In genomic region chr7:125256446-125256845, GRCh38 we compare ENCODE assay signal across 26 cellular contexts.
DNase-seq lines count a peak whose midpoint lies in the region; ATAC-seq, FAIRE-seq and TF ChIP-seq lines count a peak whose summit lies in the region.
"Had no signal": no experiment of that assay in that cellular context is flagged by ENCODE, and none has a peak within 500 bp of the region (broad histone marks: within the 10 kb centered on the region; RNA-seq: fewer than 3 reads in every experiment).

No MANE protein-coding gene starts in this region.

- peak; percentile 17 for FAIRE-seq in islet of Langerhans (lab: Jason Lieb, UNC)
- FAIRE-seq: colon, H1 had no signal

- 78% methylated on average over 2 of the region's 2 CpGs for WGBS in mammary epithelial cell (ENCODE audit: low coverage, missing lambda C conversion rate)
- WGBS in smooth muscle cell (ENCODE audit: low lambda C conversion rate), result 32% methylated on average over 2 of the region's 2 CpGs
- WGBS in transverse colon (ENCODE audit: low coverage in 1 of 2), 2 donors, result 40 to 46% methylated on average over 2 of the region's 2 CpGs

- ATAC-seq in WTC11, result no peak
- ATAC-seq in stimulated activated memory B cell treated with anti-CD40 and anti-IgM and Interleukin-4, amounts not matched to agents 10 μg/mL and 1 μg/mL and 100 μg/mL, for 72 hours, result no peak
- no peak for ATAC-seq in activated CD8-positive, alpha-beta T cell treated with anti-CD3 and anti-CD28 coated beads for 36 hours
- ATAC-seq: heart right ventricle; naive thymus-derived CD8-positive, alpha-beta T cell; stimulated activated naive CD8-positive, alpha-beta T cell treated with anti-CD3 and anti-CD28 coated beads, Interleukin-15, amount 100 ng/mL, for 72 hours had no signal

- POLR2A ChIA-PET in WTC11 (lab: Charles Lee), result no interaction called here
- POLR2A ChIA-PET in activated CD8-positive, alpha-beta T cell treated with anti-CD3 and anti-CD28 coated beads for 36 hours (lab: Charles Lee), result no interaction called here

- peaks cover 15% of the 10 kb centered on the region for H3K4me1 ChIP-seq in mammary epithelial cell (ENCODE audit: insufficient read depth, low read length)
- H3K4me1 ChIP-seq in breast epithelium, result no peaks in the 10 kb centered on the region
- H3K4me1 ChIP-seq in smooth muscle cell (ENCODE audit: low read depth), result peaks cover 18% of the 10 kb centered on the region
- H3K4me1 ChIP-seq in transverse colon, result no peaks in the 10 kb centered on the region
- H3K4me1 ChIP-seq: heart right ventricle had no signal

- TF ChIP-seq POLR2A in breast epithelium (IDR thresholded peaks at IDR 0.05) (no peak), transverse colon (IDR thresholded peaks at IDR 0.05) (no peak)

- intact Hi-C loops in mammary epithelial cell (cut with micrococcal nuclease), result no loop called here
- intact Hi-C loops in breast epithelium (cut with DNase I; ENCODE audit: low total_unique reads), result no loop called here
- intact Hi-C loops in transverse colon (cut with DNase I; ENCODE audit: low total_unique reads), result no loop called here
- intact Hi-C loops in activated CD8-positive, alpha-beta T cell treated with anti-CD3 and anti-CD28 coated beads for 36 hours (cut with micrococcal nuclease), result no loop called here

- dilution Hi-C loops in mammary epithelial cell (cut with HindIII; ENCODE audit: low sequenced_read_pairs), result no loop called here

- H3K4me1 Mint-ChIP-seq in WTC11, result peaks cover 84% of the 10 kb centered on the region
- no peaks in the 10 kb centered on the region for H3K4me1 Mint-ChIP-seq in stimulated activated memory B cell treated with anti-CD40 and anti-IgM and Interleukin-4, amounts not matched to agents 10 μg/mL and 1 μg/mL and 100 μg/mL, for 72 hours
- no peaks in the 10 kb centered on the region for H3K4me1 Mint-ChIP-seq in activated CD8-positive, alpha-beta T cell treated with anti-CD3 and anti-CD28 coated beads for 36 hours (ENCODE audit: low read depth)
- H3K4me1 Mint-ChIP-seq: activated naive CD4-positive, alpha-beta T cell treated with anti-CD3 and anti-CD28 coated beads, Interleukin-2, amount 10 ng/mL, durations not matched to agents 7 days and 5 days; naive thymus-derived CD8-positive, alpha-beta T cell; stimulated activated naive CD8-positive, alpha-beta T cell treated with anti-CD3 and anti-CD28 coated beads, Interleukin-15, amount 100 ng/mL, for 72 hours had no signal

- no peak overlapping the region for H3K4me3 ChIP-seq in mammary epithelial cell (replicated peaks in 1 of 3; ENCODE audit: insufficient read depth in 1 of 3, low read depth in 2 of 3, low read length in 3 of 3)
- no peak overlapping the region for H3K4me3 ChIP-seq in breast epithelium
- no peak overlapping the region for H3K4me3 ChIP-seq in smooth muscle cell
- no peak overlapping the region for H3K4me3 ChIP-seq in transverse colon
- H3K4me3 ChIP-seq: heart right ventricle, skin epidermis had no signal

- no peaks in the 10 kb centered on the region for H3K79me2 ChIP-seq in mammary epithelial cell (ENCODE audit: insufficient read depth, low read length)
- no peaks in the 10 kb centered on the region for H3K79me2 ChIP-seq in smooth muscle cell (ENCODE audit: low read depth)

- no peaks in the 10 kb centered on the region for H3F3A ChIP-seq in smooth muscle cell (ENCODE audit: low read depth)

- no peak overlapping the region for H3K9ac ChIP-seq in mammary epithelial cell (ENCODE audit: insufficient read depth, low read length)
- H3K9ac ChIP-seq in smooth muscle cell (ENCODE audit: low read depth), result no peak overlapping the region

- H3K4me3 Mint-ChIP-seq in WTC11, result peak overlapping the region; percentile 42
- no peak overlapping the region for H3K4me3 Mint-ChIP-seq in stimulated activated memory B cell treated with anti-CD40 and anti-IgM and Interleukin-4, amounts not matched to agents 10 μg/mL and 1 μg/mL and 100 μg/mL, for 72 hours
- no peak overlapping the region for H3K4me3 Mint-ChIP-seq in activated CD8-positive, alpha-beta T cell treated with anti-CD3 and anti-CD28 coated beads for 36 hours
- H3K4me3 Mint-ChIP-seq: activated naive CD4-positive, alpha-beta T cell treated with anti-CD3 and anti-CD28 coated beads, Interleukin-2, amount 10 ng/mL, durations not matched to agents 7 days and 5 days; CD4-positive, alpha-beta T cell; naive thymus-derived CD8-positive, alpha-beta T cell; stimulated activated naive CD8-positive, alpha-beta T cell treated with anti-CD3 and anti-CD28 coated beads, Interleukin-15, amount 100 ng/mL, for 72 hours had no signal

- H3K27ac ChIP-seq in mammary epithelial cell (ENCODE audit: insufficient read depth, low read depth, low read length), result no peak overlapping the region
- no peak overlapping the region for H3K27ac ChIP-seq in breast epithelium
- H3K27ac ChIP-seq in smooth muscle cell (ENCODE audit: low read depth), result no peak overlapping the region
- H3K27ac ChIP-seq in transverse colon, result no peak overlapping the region
- H3K27ac ChIP-seq: heart right ventricle, skin epidermis had no signal

- H3K36me3 Mint-ChIP-seq in WTC11, result peaks cover 42% of the 10 kb centered on the region
- no peaks in the 10 kb centered on the region for H3K36me3 Mint-ChIP-seq in stimulated activated memory B cell treated with anti-CD40 and anti-IgM and Interleukin-4, amounts not matched to agents 10 μg/mL and 1 μg/mL and 100 μg/mL, for 72 hours
- H3K36me3 Mint-ChIP-seq in activated CD8-positive, alpha-beta T cell treated with anti-CD3 and anti-CD28 coated beads for 36 hours (ENCODE audit: low read depth), result no peaks in the 10 kb centered on the region
- H3K36me3 Mint-ChIP-seq: activated naive CD4-positive, alpha-beta T cell treated with anti-CD3 and anti-CD28 coated beads, Interleukin-2, amount 10 ng/mL, durations not matched to agents 7 days and 5 days; naive thymus-derived CD8-positive, alpha-beta T cell had no signal

- DNase-seq in mammary epithelial cell (peak; percentile 9), breast epithelium (ENCODE audit: low spot score in 2 of 2) (no peak), WTC11 (ENCODE audit: low spot score) (no peak), smooth muscle cell (lab: John Stamatoyannopoulos, UW; ENCODE audit: unreplicated experiment) (no peak), transverse colon (no peak)
- DNase-seq in activated CD8-positive, alpha-beta T cell treated with anti-CD3 and anti-CD28 coated beads for 36 hours, result no peak
- DNase-seq: activated CD4-positive, alpha-beta T cell treated with anti-CD3 and anti-CD28 coated beads, Interleukin-2, amount 50 U/mL, for 1 hour; activated CD8-positive, alpha-beta memory T cell treated with anti-CD3 and anti-CD28 coated beads, Interleukin-2, amount 50 U/mL, for 4 hours; activated naive CD4-positive, alpha-beta T cell treated with anti-CD3 and anti-CD28 coated beads, Interleukin-2, amount 10 ng/mL, durations not matched to agents 7 days and 5 days; AML-193; CD4-positive, alpha-beta T cell; effector CD8-positive, alpha-beta T cell; heart right ventricle; midbrain; naive thymus-derived CD8-positive, alpha-beta T cell; NCI-H1417; NCI-H2029 treated with DMSO at 0.1 percent for 48 hours; NCI-H226; NCI-H82; nucleus accumbens; stimulated activated naive CD8-positive, alpha-beta T cell treated with anti-CD3 and anti-CD28 coated beads, Interleukin-15, amount 100 ng/mL, for 72 hours had no signal

- H3K9me3 ChIP-seq in mammary epithelial cell (replicated peaks; ENCODE audit: insufficient read depth, low read length) (no peaks in the 10 kb centered on the region), breast epithelium (no peaks in the 10 kb centered on the region), smooth muscle cell (replicated peaks; ENCODE audit: low read depth) (no peaks in the 10 kb centered on the region), transverse colon (no peaks in the 10 kb centered on the region)
- H3K9me3 ChIP-seq: heart right ventricle had no signal

- H3K27ac Mint-ChIP-seq in WTC11, result no peak overlapping the region; the same call in 1 of the 2 replicates
- no peak overlapping the region for H3K27ac Mint-ChIP-seq in stimulated activated memory B cell treated with anti-CD40 and anti-IgM and Interleukin-4, amounts not matched to agents 10 μg/mL and 1 μg/mL and 100 μg/mL, for 72 hours
- H3K27ac Mint-ChIP-seq in activated CD8-positive, alpha-beta T cell treated with anti-CD3 and anti-CD28 coated beads for 36 hours, result no peak overlapping the region
- H3K27ac Mint-ChIP-seq: activated naive CD4-positive, alpha-beta T cell treated with anti-CD3 and anti-CD28 coated beads, Interleukin-2, amount 10 ng/mL, durations not matched to agents 7 days and 5 days; CD4-positive, alpha-beta T cell; naive thymus-derived CD8-positive, alpha-beta T cell had no signal

- no TSS peak for BruUV-seq in mammary epithelial cell (replicated peaks; lab: Mats Ljungman, UMichigan)

- CTCF ChIA-PET in mammary epithelial cell (lab: Charles Lee; ENCODE audit: low non-redundant PET), result no interaction called here
- CTCF ChIA-PET in WTC11 (lab: Charles Lee), result interaction anchor here (1.0 kb wide), 1 partner anchor 60 kb away, joined by 4 read pairs; no protein-coding TSS in a partner anchor
- CTCF ChIA-PET in activated CD8-positive, alpha-beta T cell treated with anti-CD3 and anti-CD28 coated beads for 36 hours (lab: Charles Lee), result no interaction called here

- no peak overlapping the region for H2AFZ ChIP-seq in mammary epithelial cell (ENCODE audit: low read depth, low read length)
- H2AFZ ChIP-seq in smooth muscle cell (ENCODE audit: low read depth), result peak overlapping the region; percentile 26

- H3K4me2 ChIP-seq in mammary epithelial cell (ENCODE audit: insufficient read depth, low read depth, low read length) (no peak overlapping the region), smooth muscle cell (no peak overlapping the region)

- H4K20me1 ChIP-seq in mammary epithelial cell (ENCODE audit: insufficient read depth, low read length) (no peaks in the 10 kb centered on the region), smooth muscle cell (ENCODE audit: low read depth) (no peaks in the 10 kb centered on the region)

- TF ChIP-seq CTCF in mammary epithelial cell (conservative IDR thresholded peaks at IDR 0.05 in 1 of 2, IDR thresholded peaks at IDR 0.05 in 1 of 2; ENCODE audit: extremely low read depth in 1 of 2, insufficient read depth in 1 of 2, low read depth in 1 of 2, low read length in 2 of 2) (no peak), breast epithelium (IDR thresholded peaks at IDR 0.05) (no peak), WTC11 (IDR thresholded peaks at IDR 0.05) (no peak), smooth muscle cell (IDR thresholded peaks at IDR 0.05; ENCODE audit: borderline replicate concordance, insufficient read depth, poor library complexity, severe bottlenecking) (no peak), transverse colon (IDR thresholded peaks at IDR 0.05) (no peak)
- no peak for TF ChIP-seq CTCF in activated CD8-positive, alpha-beta T cell treated with anti-CD3 and anti-CD28 coated beads for 36 hours (IDR thresholded peaks at IDR 0.05)

- no peaks in the 10 kb centered on the region for H3K27me3 Mint-ChIP-seq in WTC11 (ENCODE audit: low read depth)
- H3K27me3 Mint-ChIP-seq in stimulated activated memory B cell treated with anti-CD40 and anti-IgM and Interleukin-4, amounts not matched to agents 10 μg/mL and 1 μg/mL and 100 μg/mL, for 72 hours, result no peaks in the 10 kb centered on the region
- H3K27me3 Mint-ChIP-seq in activated CD8-positive, alpha-beta T cell treated with anti-CD3 and anti-CD28 coated beads for 36 hours, result no peaks in the 10 kb centered on the region
- H3K27me3 Mint-ChIP-seq: activated naive CD4-positive, alpha-beta T cell treated with anti-CD3 and anti-CD28 coated beads, Interleukin-2, amount 10 ng/mL, durations not matched to agents 7 days and 5 days; CD4-positive, alpha-beta T cell; stimulated activated naive CD8-positive, alpha-beta T cell treated with anti-CD3 and anti-CD28 coated beads, Interleukin-15, amount 100 ng/mL, for 72 hours had no signal

- in situ Hi-C loops in mammary epithelial cell (cut with MboI; ENCODE audit: low sequenced_read_pairs in 2 of 2), result no loop called here
- in situ Hi-C loops in transverse colon (cut with MboI; ENCODE audit: low pct_ligation_motif_present in 1 of 4, low pct_unique_long_range_greater_than_20kb in 1 of 4, low sequenced_read_pairs in 3 of 4), result no loop called here

- H3K27me3 ChIP-seq in mammary epithelial cell (ENCODE audit: insufficient read depth, low read length) (no peaks in the 10 kb centered on the region), breast epithelium (no peaks in the 10 kb centered on the region), smooth muscle cell (ENCODE audit: low read depth) (no peaks in the 10 kb centered on the region), transverse colon (no peaks in the 10 kb centered on the region)
- H3K27me3 ChIP-seq: heart right ventricle had no signal

- H3K9me3 Mint-ChIP-seq in WTC11, result no peaks in the 10 kb centered on the region
- peaks cover 2% of the 10 kb centered on the region for H3K9me3 Mint-ChIP-seq in stimulated activated memory B cell treated with anti-CD40 and anti-IgM and Interleukin-4, amounts not matched to agents 10 μg/mL and 1 μg/mL and 100 μg/mL, for 72 hours
- H3K9me3 Mint-ChIP-seq in activated CD8-positive, alpha-beta T cell treated with anti-CD3 and anti-CD28 coated beads for 36 hours, result no peaks in the 10 kb centered on the region

- no peak for TF ChIP-seq EP300 in transverse colon (IDR thresholded peaks at IDR 0.05; ENCODE audit: low read depth)

- H3K36me3 ChIP-seq in mammary epithelial cell (ENCODE audit: insufficient read depth, low read length) (no peaks in the 10 kb centered on the region), breast epithelium (no peaks in the 10 kb centered on the region), smooth muscle cell (ENCODE audit: low read depth) (no peaks in the 10 kb centered on the region), transverse colon (no peaks in the 10 kb centered on the region)
- H3K36me3 ChIP-seq: heart right ventricle had no signal
